Comparison of ENCODE assay signal across 8 cellular contexts in genomic region chr13:26601669-26602068, GRCh38. TPM values are rescaled to one million over a fixed set of nuclear protein-coding genes. Genes with fewer than 3 reads are reported as not detected.
DNase-seq lines count a peak whose midpoint lies in the region; ATAC-seq and TF ChIP-seq lines count a peak whose summit lies in the region.

No MANE protein-coding gene starts in this region.

- no peak overlapping the region for H4K5ac ChIP-seq in H9 (ENCODE audit: insufficient read length, low read depth, low read length)

- no peaks in the 10 kb centered on the region for H3K27me3 ChIP-seq in H9 (ENCODE audit: insufficient read depth, low read length)
- H3K27me3 ChIP-seq in OCI-LY3 (ENCODE audit: low read depth, low read length) = peaks cover 16% of the 10 kb centered on the region

- no peak overlapping the region for H3K4ac ChIP-seq in H9 (ENCODE audit: low read depth, low read length)

- H2BK120ac ChIP-seq in H9 (ENCODE audit: low read depth, low read length, poor library complexity, severe bottlenecking) = no peak overlapping the region

- no peaks in the 10 kb centered on the region for H3K36me3 ChIP-seq in OCI-LY3 (replicated peaks; ENCODE audit: low read depth, low read length)

- H3K4me1 ChIP-seq in H9 (ENCODE audit: insufficient read depth, low read length) (peaks cover 3% of the 10 kb centered on the region; the same call in 1 of the 2 replicates), OCI-LY3 (ENCODE audit: low read length) (peaks cover 26% of the 10 kb centered on the region)

- H3K4me2 ChIP-seq in H9 (ENCODE audit: insufficient read depth, insufficient read length, low read length) = no peak overlapping the region
- peak overlapping the region; percentile 75 for H3K4me2 ChIP-seq in OCI-LY3 (ENCODE audit: low read length)

- H3K79me1 ChIP-seq in H9 (ENCODE audit: insufficient read depth, low read depth, low read length, poor library complexity, severe bottlenecking) = peaks cover 3% of the 10 kb centered on the region

- peak overlapping the region; percentile 57 for H3K4me3 ChIP-seq in OCI-LY3 (ENCODE audit: low read length)

- H3K27ac Mint-ChIP-seq in H9 (no peak overlapping the region), Calu3 (ENCODE audit: unreplicated experiment) (no peak overlapping the region)

- H3K9ac ChIP-seq in H9 (ENCODE audit: extremely low read depth, insufficient read length, low read length) = no peak overlapping the region
- H3K9ac ChIP-seq in OCI-LY3 (ENCODE audit: low read length) = no peak overlapping the region; the same call in 1 of the 2 replicates

- H3K9me3 Mint-ChIP-seq in H9 (peaks cover 4 to 6% of the 10 kb centered on the region in 2 experiments; a peak in 4 of 5 replicates), Calu3 (ENCODE audit: low read depth, unreplicated experiment) (peaks cover 3% of the 10 kb centered on the region)

- no peak overlapping the region for H3K14ac ChIP-seq in H9 (ENCODE audit: insufficient read depth, low read length)

- no peak overlapping the region for H2BK12ac ChIP-seq in H9 (ENCODE audit: insufficient read length, low read depth, low read length)

- no TSS peak for BruUV-seq in Calu3 (replicated peaks; lab: Mats Ljungman, UMichigan)

- ATAC-seq in HG03039 (IDR thresholded peaks at IDR 0.05; ENCODE audit: unreplicated experiment) (no peak), HG03025 (IDR thresholded peaks at IDR 0.05; ENCODE audit: low FRiP score, unreplicated experiment) (no peak)

- H4K91ac ChIP-seq in H9 (ENCODE audit: insufficient read length, low read depth, low read length) = no peak overlapping the region

- no peak overlapping the region for H2BK5ac ChIP-seq in H9 (ENCODE audit: insufficient read length, low read length)

- H3K23me2 ChIP-seq in H9 (ENCODE audit: insufficient read length, low read depth, low read length, poor library complexity, severe bottlenecking) = no peaks in the 10 kb centered on the region

- 0 out of 3 replicates have a peak, but pooled peaks have one; percentile 17 for TF ChIP-seq CTCF in H9 (conservative IDR thresholded peaks at IDR 0.05)
- peak; percentile 65 for TF ChIP-seq CTCF in OCI-LY3 (IDR thresholded peaks at IDR 0.05; ENCODE audit: low read depth, low read length)
- TF ChIP-seq CTCF in Calu3 (IDR thresholded peaks at IDR 0.05; ENCODE audit: unreplicated experiment) = no peak

- no peak overlapping the region for H2AFZ ChIP-seq in H9 (ENCODE audit: low read length)
- peak overlapping the region; percentile 79 for H2AFZ ChIP-seq in OCI-LY3 (ENCODE audit: low read depth, low read length)

- no peak overlapping the region for H3K27ac ChIP-seq in H9 (ENCODE audit: insufficient read length, low read depth, low read length)
- no peak overlapping the region for H3K27ac ChIP-seq in OCI-LY3 (ENCODE audit: low read length)

- no peak overlapping the region for H3T11ph ChIP-seq in H9 (ENCODE audit: low read length)

- intact Hi-C loops in Calu3 (cut with micrococcal nuclease; ENCODE audit: unreplicated experiment) = no loop called here

- H3K27me3 Mint-ChIP-seq in H9 (ENCODE audit: low read depth) (no peaks in the 10 kb centered on the region), Calu3 (ENCODE audit: unreplicated experiment) (no peaks in the 10 kb centered on the region)

- DNase-seq in Daoy (ENCODE audit: low read depth) (peak; percentile 66), H9 (no peak), foreskin melanocyte (peak; percentile 19), retina (no peak), Calu3 (no peak)

- H3K4me3 Mint-ChIP-seq in H9 (no peak overlapping the region), Calu3 (ENCODE audit: low read depth, unreplicated experiment) (no peak overlapping the region)

- no peak overlapping the region for H3K23ac ChIP-seq in H9 (ENCODE audit: insufficient read length, low read depth, low read length)

- H3K9me3 ChIP-seq in H9 (ENCODE audit: control insufficient read depth, low read depth, low read length) = no peaks in the 10 kb centered on the region
- no peaks in the 10 kb centered on the region for H3K9me3 ChIP-seq in OCI-LY3 (ENCODE audit: insufficient read depth, low read length)

- peaks cover 0 to 4% (median 4%) of the 10 kb centered on the region in 3 experiments; a peak in 5 of 7 replicates for H3K36me3 Mint-ChIP-seq in H9 (ENCODE audit: insufficient read depth in 1 of 3, low read depth in 3 of 3)
- no peaks in the 10 kb centered on the region for H3K36me3 Mint-ChIP-seq in Calu3 (ENCODE audit: insufficient read depth, unreplicated experiment)

- no peak overlapping the region for H2BK15ac ChIP-seq in H9 (ENCODE audit: low read depth, low read length)

- H3K79me2 ChIP-seq in H9 (ENCODE audit: insufficient read depth, low read length) = peaks cover 2% of the 10 kb centered on the region; the same call in 1 of the 2 replicates
- no peaks in the 10 kb centered on the region for H3K79me2 ChIP-seq in OCI-LY3 (ENCODE audit: low read length)

- H3K18ac ChIP-seq in H9 (ENCODE audit: insufficient read length, low read depth, low read length) = no peak overlapping the region

- no peak overlapping the region for H2AK5ac ChIP-seq in H9 (ENCODE audit: insufficient read length, low read length)

- H4K20me1 ChIP-seq in H9 (ENCODE audit: control insufficient read depth, insufficient read depth, insufficient read length) (no peaks in the 10 kb centered on the region), OCI-LY3 (ENCODE audit: insufficient read depth, low read length) (no peaks in the 10 kb centered on the region)

- CTCF ChIA-PET in Calu3 (lab: Charles Lee) = no interaction called here

- no peak overlapping the region for H4K8ac ChIP-seq in H9 (replicated peaks; ENCODE audit: insufficient read length, low read depth, low read length)

- H3K4me1 Mint-ChIP-seq in H9 (peaks cover 21 to 23% of the 10 kb centered on the region in 2 experiments), Calu3 (ENCODE audit: low read depth, unreplicated experiment) (no peaks in the 10 kb centered on the region)

- no peak overlapping the region for H2BK20ac ChIP-seq in H9 (ENCODE audit: low read depth, low read length, poor library complexity, severe bottlenecking)

- WGBS in H9 (ENCODE audit: extremely low coverage, insufficient read length, low lambda C conversion rate) = no CpG with 5 or more reads among the region's 2 CpGs

- no peak overlapping the region for H3K56ac ChIP-seq in H9 (ENCODE audit: insufficient read length, low read depth, low read length)

RNA-seq across cellular contexts. Expression of gene WASF3, which starts 44.2 kb away (rescaled TPM):
- 4.4 and 5.6 TPM in 2 replicates for total RNA-seq in Daoy (2014; rRNA removed; shearing (Covaris generic))
- total RNA-seq in H9 (2021) (20.7 and 22.2 TPM in 2 replicates), Calu3 (2022) (8.7 and 10.1 TPM in 2 replicates)

Comparison
In these comparisons a context has a peak if more than half of its experiments do, and no peak if none do; other contexts are left out.
1. DNase-seq: peak in Daoy (single experiment) and foreskin melanocyte (single experiment); none in H9 (single experiment), retina (single experiment) and Calu3 (single experiment).